Comparison of ENCODE assay signal across 1 cellular context in genomic region chr19:11587973-11588631, GRCh38.
TF ChIP-seq lines count a peak whose summit lies in the region.

No MANE protein-coding gene starts in this region.

TF ChIP-seq in GM12878, 131 proteins besides CTCF, POLR2A, EP300 and RAD21:
- TF ChIP-seq MXI1 (IDR thresholded peaks at IDR 0.05; ENCODE audit: low read depth, low read length) (no peak), RUNX3 (IDR thresholded peaks at IDR 0.05; ENCODE audit: low read length) (no peak), USF2 (IDR thresholded peaks at IDR 0.05; ENCODE audit: borderline replicate concordance, low read depth, low read length) (no peak), SMAD1 (IDR thresholded peaks at IDR 0.05; ENCODE audit: low read depth, partially characterized antibody) (no peak), MTA3 (IDR thresholded peaks at IDR 0.05; ENCODE audit: borderline replicate concordance, low read length) (no peak), SREBF2 (IDR thresholded peaks at IDR 0.05; ENCODE audit: low read length) (no peak), HCFC1 (IDR thresholded peaks at IDR 0.05; ENCODE audit: low read length) (no peak; the same call in 1 of the 2 replicates), ZNF24 (IDR thresholded peaks at IDR 0.05) (no peak), ASH2L (IDR thresholded peaks at IDR 0.05; ENCODE audit: borderline replicate concordance, low read depth) (no peak), NKRF (conservative IDR thresholded peaks at IDR 0.05) (no peak), POLR2AphosphoS5 (IDR thresholded peaks at IDR 0.05; ENCODE audit: low read length) (no peak), NR2C2 (IDR thresholded peaks at IDR 0.05; ENCODE audit: borderline replicate concordance, control insufficient read depth, insufficient read length, low read depth) (no peak), SKIL (IDR thresholded peaks at IDR 0.05; ENCODE audit: low read depth, poor library complexity, severe bottlenecking) (no peak), MEF2B (IDR thresholded peaks at IDR 0.05; ENCODE audit: partially characterized antibody, poor library complexity, severe bottlenecking) (no peak), EED (IDR thresholded peaks at IDR 0.05; ENCODE audit: low read depth) (no peak), RAD51 (IDR thresholded peaks at IDR 0.05) (no peak), SUPT20H (IDR thresholded peaks at IDR 0.05; ENCODE audit: borderline replicate concordance, control insufficient read depth, low read depth, low read length) (no peak), BCL3 (IDR thresholded peaks at IDR 0.05; ENCODE audit: borderline replicate concordance, insufficient read depth, low read depth, low read length, poor library complexity, severe bottlenecking) (no peak), HDAC2 (IDR thresholded peaks at IDR 0.05) (no peak)
